ENCODE assay signal across 8 cellular contexts in genomic region chr4:51831133-51831532, GRCh38. TPM values are rescaled to one million over a fixed set of nuclear protein-coding genes. Genes with fewer than 3 reads are reported as not detected.
DNase-seq lines count a peak whose midpoint lies in the region; ATAC-seq lines count a peak whose summit lies in the region.

No MANE protein-coding gene starts in this region.

- H3K9me2 ChIP-seq in GM23248 (ENCODE audit: insufficient read depth): no peaks in the 10 kb centered on the region

- no peaks in the 10 kb centered on the region for H3K4me1 Mint-ChIP-seq in stimulated activated naive B cell treated with anti-CD40 and anti-IgM and Interleukin-4, amounts not matched to agents 10 μg/mL and 1 μg/mL and 100 μg/mL, for 72 hours

- no peaks in the 10 kb centered on the region for H3K4me1 ChIP-seq in GM23248 (ENCODE audit: insufficient read depth)
- no peaks in the 10 kb centered on the region for H3K4me1 ChIP-seq in effector memory CD4-positive, alpha-beta T cell (ENCODE audit: control insufficient read depth, insufficient read depth, low read length, poor library complexity, severe bottlenecking)

- peak; percentile 71 to 80 for ATAC-seq in stimulated activated naive B cell treated with anti-CD40 and anti-IgM and Interleukin-4, amounts not matched to agents 10 μg/mL and 1 μg/mL and 100 μg/mL, for 72 hours (replicated peaks)
- no peak for ATAC-seq in GM18873 (IDR thresholded peaks at IDR 0.05; ENCODE audit: low FRiP score, unreplicated experiment)

- H2AFZ ChIP-seq in GM23248: no peak overlapping the region

- no peaks in the 10 kb centered on the region for H3K9me3 ChIP-seq in GM23248 (ENCODE audit: low read depth)
- H3K9me3 ChIP-seq in effector memory CD4-positive, alpha-beta T cell (ENCODE audit: control insufficient read depth, low read length): no peaks in the 10 kb centered on the region

- no peaks in the 10 kb centered on the region for H4K20me1 ChIP-seq in GM23248 (ENCODE audit: insufficient read depth)

- peaks cover 31 to 50% of the 10 kb centered on the region in 2 donors for H3K27me3 Mint-ChIP-seq in stimulated activated naive B cell treated with anti-CD40 and anti-IgM and Interleukin-4, amounts not matched to agents 10 μg/mL and 1 μg/mL and 100 μg/mL, for 72 hours

- H3F3A ChIP-seq in GM23248 (ENCODE audit: insufficient read depth): no peaks in the 10 kb centered on the region

- H3K79me2 ChIP-seq in GM23248 (ENCODE audit: insufficient read depth): no peaks in the 10 kb centered on the region

- no peak overlapping the region for H3K27ac ChIP-seq in GM23248
- no peak overlapping the region for H3K27ac ChIP-seq in effector memory CD4-positive, alpha-beta T cell (ENCODE audit: insufficient read depth, low read length, poor library complexity, severe bottlenecking)

- 3 to 4% methylated on average over 3 of the region's 3 CpGs for whole genome bisulfite sequencing in GM23248 (ENCODE audit: low coverage in 1 of 2, low lambda C conversion rate in 2 of 2, missing lambda C conversion rate in 2 of 2), 2 experiments

- in situ Hi-C loops in GM23248 (cut with MboI): no loop called here

- H3K36me3 Mint-ChIP-seq in stimulated activated naive B cell treated with anti-CD40 and anti-IgM and Interleukin-4, amounts not matched to agents 10 μg/mL and 1 μg/mL and 100 μg/mL, for 72 hours: no peaks in the 10 kb centered on the region

- no peak overlapping the region for H3K9ac ChIP-seq in GM23248

- no peak overlapping the region for H3K4me3 Mint-ChIP-seq in stimulated activated naive B cell treated with anti-CD40 and anti-IgM and Interleukin-4, amounts not matched to agents 10 μg/mL and 1 μg/mL and 100 μg/mL, for 72 hours

- H3K4me3 ChIP-seq in GM23248: no peak overlapping the region
- no peak overlapping the region for H3K4me3 ChIP-seq in effector memory CD4-positive, alpha-beta T cell (ENCODE audit: insufficient read depth, low read depth, low read length, poor library complexity, severe bottlenecking)

- no peak overlapping the region for H3K4me2 ChIP-seq in GM23248 (ENCODE audit: unreplicated experiment)

- no peaks in the 10 kb centered on the region for H3K36me3 ChIP-seq in GM23248 (ENCODE audit: low read depth)
- H3K36me3 ChIP-seq in effector memory CD4-positive, alpha-beta T cell (ENCODE audit: control insufficient read depth, insufficient read depth, low read length): no peaks in the 10 kb centered on the region

- H3K9me3 Mint-ChIP-seq in stimulated activated naive B cell treated with anti-CD40 and anti-IgM and Interleukin-4, amounts not matched to agents 10 μg/mL and 1 μg/mL and 100 μg/mL, for 72 hours: no peaks in the 10 kb centered on the region

- no peak overlapping the region for H3K27ac Mint-ChIP-seq in stimulated activated naive B cell treated with anti-CD40 and anti-IgM and Interleukin-4, amounts not matched to agents 10 μg/mL and 1 μg/mL and 100 μg/mL, for 72 hours

- DNase-seq in GM03348 (ENCODE audit: low spot score) (peak; percentile 42), GM23248 (peak; percentile 68), NCI-H1694 treated with DMSO at 0.1 percent for 48 hours (lab: John Stamatoyannopoulos, UW) (peak; percentile 1), mucosa of gallbladder (ENCODE audit: low spot score) (peak; percentile 71)
- DNase-seq in activated CD4-positive, alpha-beta T cell treated with anti-CD3 and anti-CD28 coated beads, Interleukin-2, amount 50 U/mL, for 48 hours: peak; percentile 62 to 73
- peak; percentile 26 to 37 (median 30) for DNase-seq in effector memory CD4-positive, alpha-beta T cell
- peak; percentile 24 for DNase-seq in stimulated activated naive B cell treated with anti-CD40 and anti-IgM and Interleukin-4, amounts not matched to agents 10 μg/mL and 1 μg/mL and 100 μg/mL, for 72 hours

- peaks cover 15% of the 10 kb centered on the region for H3K27me3 ChIP-seq in GM23248 (replicated peaks; ENCODE audit: insufficient read depth)
- H3K27me3 ChIP-seq in effector memory CD4-positive, alpha-beta T cell (replicated peaks; ENCODE audit: control insufficient read depth, insufficient read depth, low read length, poor library complexity, severe bottlenecking): no peaks in the 10 kb centered on the region

RNA-seq across cellular contexts. Expression of gene DCUN1D4, which starts 11.8 kb away (rescaled TPM):
- 33.2 and 47.9 TPM in 2 replicates for total RNA-seq in GM23248 (2014; rRNA removed; shearing (Covaris generic))
- polyA plus RNA-seq in GM23248 (2016; fragmentation: Nextera tagmentation; extraction: Ambion mirVana): 46.8 TPM in 2 replicates
- 62.2 TPM for total RNA-seq in mucosa of gallbladder

Comparison
In these comparisons a context has a peak if more than half of its experiments do, and no peak if none do; other contexts are left out.
1. DNase-seq: peak in every context shown above with its lines; median percentile 71 in mucosa of gallbladder; 68 in GM23248; 68 in activated CD4-positive, alpha-beta T cell treated with anti-CD3 and anti-CD28 coated beads, Interleukin-2, amount 50 U/mL, for 48 hours; 42 in GM03348; 30 in effector memory CD4-positive, alpha-beta T cell; 24 in stimulated activated naive B cell treated with anti-CD40 and anti-IgM and Interleukin-4, amounts not matched to agents 10 μg/mL and 1 μg/mL and 100 μg/mL, for 72 hours; 1 in NCI-H1694 treated with DMSO at 0.1 percent for 48 hours.